In genomic region chr18:77049938-77050337, GRCh38 we compare ENCODE assay signal across 18 cellular contexts.
DNase-seq lines count a peak whose midpoint lies in the region; ATAC-seq and TF ChIP-seq lines count a peak whose summit lies in the region.
"Had no signal": no experiment of that assay in that cellular context is flagged by ENCODE, and none has a peak within 500 bp of the region (broad histone marks: within the 10 kb centered on the region; RNA-seq: fewer than 3 reads in every experiment).

No MANE protein-coding gene starts in this region.

- H3K36me3 Mint-ChIP-seq in activated T-cell treated with anti-CD3 and anti-CD28 coated beads, Interleukin-2, amount 50 U/mL, for 72 hours (ENCODE audit: insufficient read depth in 2 of 2) = peaks cover 6 to 9% of the 10 kb centered on the region in 2 donors
- peaks cover 31% of the 10 kb centered on the region for H3K36me3 Mint-ChIP-seq in CD4-positive, alpha-beta T cell (ENCODE audit: low read depth)

- peaks cover 30% of the 10 kb centered on the region for H3K4me1 Mint-ChIP-seq in activated T-cell treated with anti-CD3 and anti-CD28 coated beads, Interleukin-2, amount 50 U/mL, for 72 hours (ENCODE audit: low read depth)
- peaks cover 47% of the 10 kb centered on the region for H3K4me1 Mint-ChIP-seq in CD4-positive, alpha-beta T cell (ENCODE audit: low read depth)

- H3K36me3 ChIP-seq in esophagus muscularis mucosa = peaks cover 0 to 10% (median 3%) of the 10 kb centered on the region in 4 donors
- no peaks in the 10 kb centered on the region for H3K36me3 ChIP-seq in vagina
- peaks cover 8% of the 10 kb centered on the region for H3K36me3 ChIP-seq in left ventricle myocardium inferior
- H3K36me3 ChIP-seq in MM.1S (replicated peaks; ENCODE audit: insufficient read depth, low read length) = no peaks in the 10 kb centered on the region

- H3K4me1 ChIP-seq in esophagus muscularis mucosa = peaks cover 10 to 38% (median 28%) of the 10 kb centered on the region in 4 donors
- H3K4me1 ChIP-seq in vagina = peaks cover 29% of the 10 kb centered on the region
- H3K4me1 ChIP-seq in left ventricle myocardium inferior = peaks cover 32% of the 10 kb centered on the region
- peaks cover 7% of the 10 kb centered on the region; the same call in 1 of the 2 replicates for H3K4me1 ChIP-seq in MM.1S (ENCODE audit: low read length)

- no peaks in the 10 kb centered on the region for H3F3A ChIP-seq in MM.1S (ENCODE audit: insufficient read depth, low read length)

- no peaks in the 10 kb centered on the region for H3K9me2 ChIP-seq in MM.1S (replicated peaks; ENCODE audit: insufficient read depth, low read length)

- H3K4me3 Mint-ChIP-seq in activated T-cell treated with anti-CD3 and anti-CD28 coated beads, Interleukin-2, amount 50 U/mL, for 72 hours = peak overlapping the region in 1 of 2 donors; percentile 4
- H3K4me3 Mint-ChIP-seq in CD4-positive, alpha-beta T cell = no peak overlapping the region
- H3K4me3 Mint-ChIP-seq: CD4-positive, alpha-beta memory T cell had no signal

- peak; percentile 28 to 53 for ATAC-seq in activated T-cell treated with anti-CD3 and anti-CD28 coated beads, Interleukin-2, amount 50 U/mL, for 72 hours (replicated peaks in 1 of 2)
- peak; percentile 44 for ATAC-seq in omental fat pad (ENCODE audit: low FRiP score)
- ATAC-seq in CD4-positive, alpha-beta T cell (ENCODE audit: poor library complexity) = no peak
- ATAC-seq: A549 had no signal

- TF ChIP-seq CTCF in esophagus muscularis mucosa (IDR thresholded peaks at IDR 0.05) (no peak), omental fat pad (IDR thresholded peaks at IDR 0.05) (no peak), vagina (IDR thresholded peaks at IDR 0.05) (no peak), left ventricle myocardium inferior (IDR thresholded peaks at IDR 0.05; ENCODE audit: borderline replicate concordance) (no peak), MM.1S (IDR thresholded peaks at IDR 0.05; ENCODE audit: low read length) (no peak)
- TF ChIP-seq CTCF in CD4-positive, alpha-beta T cell (IDR thresholded peaks at IDR 0.05) = no peak

- H2AFZ ChIP-seq in MM.1S (ENCODE audit: low read length) = no peak overlapping the region

- H3K27ac Mint-ChIP-seq in activated T-cell treated with anti-CD3 and anti-CD28 coated beads, Interleukin-2, amount 50 U/mL, for 72 hours = peak overlapping the region; percentile 10
- H3K27ac Mint-ChIP-seq in CD4-positive, alpha-beta T cell = no peak overlapping the region

- no peak for TF ChIP-seq POLR2A in esophagus muscularis mucosa (IDR thresholded peaks at IDR 0.05; ENCODE audit: low read depth)
- no peak for TF ChIP-seq POLR2A in vagina (IDR thresholded peaks at IDR 0.05)

- H3K27me3 Mint-ChIP-seq in activated T-cell treated with anti-CD3 and anti-CD28 coated beads, Interleukin-2, amount 50 U/mL, for 72 hours (ENCODE audit: low read depth) = no peaks in the 10 kb centered on the region
- no peaks in the 10 kb centered on the region for H3K27me3 Mint-ChIP-seq in CD4-positive, alpha-beta T cell
- H3K27me3 Mint-ChIP-seq: CD4-positive, alpha-beta memory T cell had no signal

- DNase-seq in activated T-cell treated with anti-CD3 and anti-CD28 coated beads, Interleukin-2, amount 50 U/mL, for 72 hours = no peak
- DNase-seq in activated T-cell treated with anti-CD3 and anti-CD28 coated beads for 4 hours (no peak), esophagus muscularis mucosa (ENCODE audit: extremely low spot score) (no peak), omental fat pad (ENCODE audit: low spot score) (no peak), vagina (ENCODE audit: extremely low spot score in 2 of 2) (no peak), left ventricle myocardium inferior (no peak), MM.1S (no peak)
- no peak for DNase-seq in CD4-positive, alpha-beta T cell
- DNase-seq: activated CD4-positive, alpha-beta T cell treated with anti-CD3 and anti-CD28 coated beads for 4 hours; activated T-cell treated with anti-CD3 and anti-CD28 coated beads, Interleukin-2, amount 50 U/mL, for 48 hours; CD4-positive, alpha-beta memory T cell; DND-41; kidney glomerular epithelial cell; NCI-H1930; NCI-H524; nucleus accumbens; stimulated activated CD4-positive, alpha-beta T cell treated with anti-CD3 and anti-CD28 coated beads, Interleukin-4, amount 100 ng/mL, for 24 hours had no signal

- H3K27me3 ChIP-seq in esophagus muscularis mucosa (no peaks in the 10 kb centered on the region), vagina (no peaks in the 10 kb centered on the region), left ventricle myocardium inferior (ENCODE audit: low read depth) (no peaks in the 10 kb centered on the region), MM.1S (replicated peaks; ENCODE audit: insufficient read depth, low read length) (no peaks in the 10 kb centered on the region)
- H3K27me3 ChIP-seq in CD4-positive, alpha-beta T cell (ENCODE audit: control insufficient read depth, insufficient read depth, low read length) = no peaks in the 10 kb centered on the region

- intact Hi-C loops in esophagus muscularis mucosa (cut with DNase I) = loop anchor here (10.0 kb wide), 1 partner anchor 45 kb away; no protein-coding TSS in a partner anchor
- intact Hi-C loops in vagina (cut with DNase I) = no loop called here
- intact Hi-C loops in left ventricle myocardium inferior (cut with micrococcal nuclease) = no loop called here
- intact Hi-C loops in CD4-positive, alpha-beta T cell (cut with DNase I, micrococcal nuclease) = loop anchor here in 1 of 2 experiments (10.0 kb wide), 1 partner anchor 225 kb away; the partner anchor contains the start of gene ZNF236

- no peaks in the 10 kb centered on the region for H4K20me1 ChIP-seq in MM.1S (ENCODE audit: insufficient read depth, low read length)

- H3K4me3 ChIP-seq in esophagus muscularis mucosa (no peak overlapping the region), vagina (no peak overlapping the region), left ventricle myocardium inferior (no peak overlapping the region), MM.1S (ENCODE audit: low read length) (no peak overlapping the region)
- H3K4me3 ChIP-seq: A549 had no signal

- WGBS in esophagus muscularis mucosa = 57% methylated on average over 4 of the region's 4 CpGs

- no peaks in the 10 kb centered on the region for H3K9me3 Mint-ChIP-seq in activated T-cell treated with anti-CD3 and anti-CD28 coated beads, Interleukin-2, amount 50 U/mL, for 72 hours
- no peaks in the 10 kb centered on the region for H3K9me3 Mint-ChIP-seq in CD4-positive, alpha-beta T cell
- H3K9me3 Mint-ChIP-seq: CD4-positive, alpha-beta memory T cell had no signal

- H3K9me3 ChIP-seq in esophagus muscularis mucosa = no peaks in the 10 kb centered on the region
- H3K9me3 ChIP-seq in vagina = no peaks in the 10 kb centered on the region
- H3K9me3 ChIP-seq in left ventricle myocardium inferior (replicated peaks) = no peaks in the 10 kb centered on the region
- no peaks in the 10 kb centered on the region for H3K9me3 ChIP-seq in MM.1S (replicated peaks; ENCODE audit: insufficient read depth, low read length)
- no peaks in the 10 kb centered on the region for H3K9me3 ChIP-seq in CD4-positive, alpha-beta T cell (ENCODE audit: control insufficient read depth, low read length)
- H3K9me3 ChIP-seq: A549 had no signal

- POLR2A ChIA-PET in CD4-positive, alpha-beta T cell (lab: Charles Lee) = no interaction called here

- CTCF ChIA-PET in CD4-positive, alpha-beta T cell (lab: Charles Lee) = interaction anchor here (1.0 kb wide), 1 partner anchor 50 kb away, joined by 4 read pairs; no protein-coding TSS in a partner anchor

- H3K79me2 ChIP-seq in MM.1S (ENCODE audit: low read length) = no peaks in the 10 kb centered on the region

- H3K27ac ChIP-seq in esophagus muscularis mucosa (replicated peaks in 1 of 4) (peak overlapping the region in 3 of 4 donors; percentile 35 to 42 (median 41)), vagina (peak overlapping the region; percentile 63), left ventricle myocardium inferior (replicated peaks) (no peak overlapping the region), MM.1S (ENCODE audit: low read length) (no peak overlapping the region)
- no peak overlapping the region for H3K27ac ChIP-seq in CD4-positive, alpha-beta T cell (ENCODE audit: low read depth, low read length)
- H3K27ac ChIP-seq: A549 had no signal

- no peak overlapping the region for H3K4me2 ChIP-seq in MM.1S (ENCODE audit: low read depth, low read length)
- H3K4me2 ChIP-seq: A549 had no signal

- H3K9ac ChIP-seq in MM.1S (ENCODE audit: low read length) = no peak overlapping the region

- TF ChIP-seq EP300 in esophagus muscularis mucosa (IDR thresholded peaks at IDR 0.05) = no peak

Comparison
In these comparisons a context has a peak if more than half of its experiments do, and no peak if none do; other contexts are left out.
1. H3K27ac ChIP-seq: peak in esophagus muscularis mucosa (3 of 4) and vagina (single experiment); none in left ventricle myocardium inferior (single experiment), MM.1S (single experiment) and CD4-positive, alpha-beta T cell (single experiment).